In the genomic region with DNA sequence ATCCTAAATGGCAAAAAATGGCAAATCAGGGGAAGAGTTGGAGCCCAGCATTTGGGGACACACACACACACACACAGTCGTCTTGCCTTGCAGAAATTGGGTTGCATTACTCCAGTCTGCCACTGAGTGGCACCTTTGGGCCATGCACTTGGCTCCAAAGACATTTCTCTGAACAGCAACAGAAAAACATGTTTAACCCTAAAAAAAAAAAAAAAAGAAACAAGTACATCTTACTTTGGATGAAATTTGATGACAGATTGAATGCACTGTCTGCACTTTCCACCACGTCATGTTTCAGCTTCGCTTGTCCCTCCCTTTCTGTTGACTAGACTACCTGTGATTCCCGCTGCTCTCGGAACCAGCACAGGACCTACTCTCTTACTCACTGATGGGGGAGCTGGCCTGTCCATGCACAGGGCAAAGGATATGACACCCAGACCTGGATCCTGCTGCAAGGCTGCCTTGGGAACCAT, we compare ENCODE assay signal across 7 cellular contexts.
DNase-seq lines count a peak whose midpoint lies in the region; ATAC-seq and TF ChIP-seq lines count a peak whose summit lies in the region.

No MANE protein-coding gene starts in this region.

- H3K36me3 ChIP-seq in WERI-Rb-1 = no peaks in the 10 kb centered on the region

- H3K27me3 ChIP-seq in WERI-Rb-1 (ENCODE audit: insufficient read depth, low read depth, severe bottlenecking) = no peaks in the 10 kb centered on the region

- TF ChIP-seq CTCF in GM12865 (IDR thresholded peaks at IDR 0.05; ENCODE audit: insufficient read depth, low read depth, low read length, missing control alignments) (peak; percentile 91), WERI-Rb-1 (IDR thresholded peaks at IDR 0.05; ENCODE audit: low read depth, low read length) (peak; percentile 89), cardiac fibroblast (IDR thresholded peaks at IDR 0.05; ENCODE audit: low read depth, low read length) (peak; percentile 94)

- no peak for ATAC-seq in GM18502 (IDR thresholded peaks at IDR 0.05; ENCODE audit: poor library complexity, unreplicated experiment)

- peak overlapping the region; percentile 72; the same call in 1 of the 2 replicates for H3K27ac ChIP-seq in WERI-Rb-1

- peak; percentile 91 for DNase-seq in GM12865 (ENCODE audit: low read depth)
- peak; percentile 4 for DNase-seq in NCI-H128 (lab: John Stamatoyannopoulos, UW; ENCODE audit: unreplicated experiment)
- DNase-seq in WERI-Rb-1 = peak; percentile 72
- peak; percentile 91 to 92 for DNase-seq in cardiac fibroblast (ENCODE audit: low read depth in 2 of 2)
- DNase-seq in kidney glomerular epithelial cell (lab: John Stamatoyannopoulos, UW) = peak; percentile 56
- DNase-seq in stimulated activated CD4-positive, alpha-beta T cell treated with anti-CD3 and anti-CD28 coated beads, Interleukin-2, amount 100 ng/mL, for 48 hours = peak; percentile 67 to 71

- H3K9me3 ChIP-seq in WERI-Rb-1 (ENCODE audit: severe bottlenecking) = peaks cover 2% of the 10 kb centered on the region

- H3K4me3 ChIP-seq in GM12865 (ENCODE audit: low read depth, low read length) (no peak overlapping the region), WERI-Rb-1 (ENCODE audit: low read depth, low read length) (no peak overlapping the region), cardiac fibroblast (replicated peaks in 1 of 2; ENCODE audit: low read depth in 2 of 2, low read length in 2 of 2) (no peak overlapping the region)

Comparison
In these comparisons a context has a peak if more than half of its experiments do, and no peak if none do; other contexts are left out.
1. DNase-seq: peak in every context shown above with its lines; median percentile 92 in cardiac fibroblast; 91 in GM12865; 72 in WERI-Rb-1; 69 in stimulated activated CD4-positive, alpha-beta T cell treated with anti-CD3 and anti-CD28 coated beads, Interleukin-2, amount 100 ng/mL, for 48 hours; 56 in kidney glomerular epithelial cell; 4 in NCI-H128.